22 cellular contexts compared by ENCODE assay signal in genomic region chr14:99983251-99984012, GRCh38.
DNase-seq lines count a peak whose midpoint lies in the region; ATAC-seq, FAIRE-seq and TF ChIP-seq lines count a peak whose summit lies in the region.
"Had no signal": no experiment of that assay in that cellular context is flagged by ENCODE, and none has a peak within 500 bp of the region (broad histone marks: within the 10 kb centered on the region; RNA-seq: fewer than 3 reads in every experiment).

No MANE protein-coding gene starts in this region.

- no peak for ATAC-seq in activated T-helper 17 cell treated with anti-CD3 and anti-CD28 coated beads, Interleukin-2, amount 50 U/mL, for 72 hours (replicated peaks)
- ATAC-seq in lower lobe of right lung, result no peak

- no peaks in the 10 kb centered on the region for H3K9me3 ChIP-seq in lower lobe of right lung
- H3K9me3 ChIP-seq: tibial artery had no signal

- no peaks in the 10 kb centered on the region for H3K27me3 Mint-ChIP-seq in activated T-helper 17 cell treated with anti-CD3 and anti-CD28 coated beads, Interleukin-2, amount 50 U/mL, for 72 hours
- H3K27me3 Mint-ChIP-seq: activated CD4-positive, alpha-beta memory T cell treated with anti-CD3 and anti-CD28 coated beads, Interleukin-2, amount 10 ng/mL, durations not matched to agents 7 days and 5 days; activated T-cell treated with anti-CD3 and anti-CD28 coated beads, Interleukin-2, amount 50 U/mL, for 24 hours; effector memory CD8-positive, alpha-beta T cell had no signal

- intact Hi-C loops in lower lobe of right lung (cut with DNase I), result no loop called here

- H3K4me1 Mint-ChIP-seq in activated T-helper 17 cell treated with anti-CD3 and anti-CD28 coated beads, Interleukin-2, amount 50 U/mL, for 72 hours, result peaks cover 7% of the 10 kb centered on the region

- H3K36me3 Mint-ChIP-seq in activated T-helper 17 cell treated with anti-CD3 and anti-CD28 coated beads, Interleukin-2, amount 50 U/mL, for 72 hours (ENCODE audit: low read depth), result no peaks in the 10 kb centered on the region

- peaks cover 20% of the 10 kb centered on the region for H3K4me1 ChIP-seq in lower lobe of right lung
- H3K4me1 ChIP-seq: SJSA1, tibial artery had no signal

- H3K9me3 Mint-ChIP-seq in activated T-helper 17 cell treated with anti-CD3 and anti-CD28 coated beads, Interleukin-2, amount 50 U/mL, for 72 hours, result no peaks in the 10 kb centered on the region
- H3K9me3 Mint-ChIP-seq: activated T-cell treated with anti-CD3 and anti-CD28 coated beads, Interleukin-2, amount 50 U/mL, for 24 hours; effector memory CD8-positive, alpha-beta T cell had no signal

- peak overlapping the region; percentile 39 for H3K27ac Mint-ChIP-seq in activated T-helper 17 cell treated with anti-CD3 and anti-CD28 coated beads, Interleukin-2, amount 50 U/mL, for 72 hours
- H3K27ac Mint-ChIP-seq: activated CD4-positive, alpha-beta memory T cell treated with anti-CD3 and anti-CD28 coated beads, Interleukin-2, amount 10 ng/mL, durations not matched to agents 7 days and 5 days; activated T-cell treated with anti-CD3 and anti-CD28 coated beads, Interleukin-2, amount 50 U/mL, for 24 hours; effector memory CD8-positive, alpha-beta T cell; GM23338; WTC11 had no signal

- no peaks in the 10 kb centered on the region for H3K27me3 ChIP-seq in lower lobe of right lung (ENCODE audit: low read depth)
- H3K27me3 ChIP-seq: brain microvascular endothelial cell, SJSA1, tibial artery had no signal

- peak; percentile 21 for DNase-seq in CD1c-positive myeloid dendritic cell (ENCODE audit: extremely low spot score)
- no peak for DNase-seq in H54 (ENCODE audit: insufficient read length, low spot score)
- no peak for DNase-seq in lower lobe of right lung
- no peak for DNase-seq in DMS53 (lab: John Stamatoyannopoulos, UW)
- DNase-seq in NK-92 treated with Interleukin-12 subunit alpha and Interleukin-12 subunit beta, amount 100 ng/mL, for 24 hours (lab: John Stamatoyannopoulos, UW), result no peak
- no peak for DNase-seq in stimulated activated CD4-positive, alpha-beta T cell treated with anti-CD3 and anti-CD28 coated beads, Interleukin-1b, Interleukin-23, amount 100 ng/mL, for 48 hours
- DNase-seq: activated CD4-positive, alpha-beta memory T cell treated with anti-CD3 and anti-CD28 coated beads, Interleukin-2, amount 10 ng/mL, durations not matched to agents 7 days and 5 days; activated naive CD4-positive, alpha-beta T cell treated with anti-CD3 and anti-CD28 coated beads, Interleukin-2, amount 50 U/mL, for 16 hours; activated T-cell treated with anti-CD3 and anti-CD28 coated beads, Interleukin-2, amount 50 U/mL, for 24 hours; Calu3; effector memory CD8-positive, alpha-beta T cell; kidney; stimulated activated CD4-positive, alpha-beta T cell treated with anti-CD3 and anti-CD28 coated beads, Interleukin-4, amount 100 ng/mL, for 4 hours; stimulated activated naive CD8-positive, alpha-beta T cell treated with anti-CD3 and anti-CD28 coated beads, Interleukin-15, Interleukin-2, amounts not matched to agents 100 U/mL and 50 U/mL, for 24 hours; tibial artery had no signal

- H3K36me3 ChIP-seq in lower lobe of right lung, result no peaks in the 10 kb centered on the region
- H3K36me3 ChIP-seq: brain microvascular endothelial cell, SJSA1, tibial artery had no signal

- no peak for TF ChIP-seq CTCF in lower lobe of right lung (IDR thresholded peaks at IDR 0.05)

- H3K4me3 Mint-ChIP-seq in activated T-helper 17 cell treated with anti-CD3 and anti-CD28 coated beads, Interleukin-2, amount 50 U/mL, for 72 hours, result no peak overlapping the region
- H3K4me3 Mint-ChIP-seq: activated CD4-positive, alpha-beta memory T cell treated with anti-CD3 and anti-CD28 coated beads, Interleukin-2, amount 10 ng/mL, durations not matched to agents 7 days and 5 days; activated T-cell treated with anti-CD3 and anti-CD28 coated beads, Interleukin-2, amount 50 U/mL, for 24 hours; effector memory CD8-positive, alpha-beta T cell; GM23338; WTC11 had no signal

- peak; percentile 38 for FAIRE-seq in H54 (lab: Jason Lieb, UNC)
- FAIRE-seq: colon, RCC 7860 had no signal

- no peak overlapping the region for H3K4me3 ChIP-seq in lower lobe of right lung
- H3K4me3 ChIP-seq: GM23338, SJSA1, tibial artery had no signal

- no peak for TF ChIP-seq POLR2A in H54 (IDR thresholded peaks at IDR 0.05; ENCODE audit: low read depth, low read length)

- H3K27ac ChIP-seq in lower lobe of right lung, result peak overlapping the region; percentile 27
- H3K27ac ChIP-seq: brain microvascular endothelial cell, SJSA1, tibial artery had no signal
